Comparison of ENCODE assay signal across 9 cellular contexts in the genomic region with DNA sequence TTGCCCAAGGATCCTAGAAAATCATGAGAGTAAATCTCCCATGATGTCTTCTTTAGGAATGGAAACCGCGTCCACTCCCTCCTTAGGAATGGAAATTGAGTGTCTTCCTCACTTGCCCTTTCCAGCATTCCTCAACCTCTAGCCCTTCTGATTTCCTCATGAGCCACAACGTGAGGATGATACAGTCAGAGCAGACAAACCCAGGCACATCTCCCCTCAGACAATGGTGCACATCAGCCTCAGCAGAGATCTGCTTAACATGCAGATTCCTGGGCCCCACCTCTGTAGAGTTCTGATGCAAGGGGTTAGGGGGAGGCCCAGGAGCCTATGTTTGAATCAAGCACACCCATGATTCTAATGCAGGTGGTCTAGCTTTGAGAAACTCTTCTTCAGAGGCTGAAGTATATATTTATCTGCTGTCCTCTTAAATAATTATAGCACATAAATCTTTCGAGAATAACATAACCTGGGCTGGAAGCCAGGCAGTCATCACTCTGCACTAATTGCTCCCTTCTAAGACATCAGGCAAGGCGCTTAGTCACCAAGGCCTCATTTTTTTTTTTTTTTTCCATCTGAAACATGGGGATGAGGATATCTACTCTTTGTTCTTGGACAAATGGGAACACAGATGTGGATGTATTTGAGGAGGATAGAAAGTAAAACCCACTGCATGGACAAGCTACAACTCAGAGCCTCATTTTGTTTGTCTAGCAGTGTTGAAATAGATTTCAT.
DNase-seq lines count a peak whose midpoint lies in the region; ATAC-seq and TF ChIP-seq lines count a peak whose summit lies in the region.
"Had no signal": no experiment of that assay in that cellular context is flagged by ENCODE, and none has a peak within 500 bp of the region (broad histone marks: within the 10 kb centered on the region; RNA-seq: fewer than 3 reads in every experiment).

No MANE protein-coding gene starts in this region.

- no peak overlapping the region for H3K4ac ChIP-seq in H9 (ENCODE audit: low read depth, low read length)

- H3K56ac ChIP-seq in H9 (ENCODE audit: insufficient read length, low read depth, low read length), result no peak overlapping the region

- no peak overlapping the region for H2AK5ac ChIP-seq in H9 (ENCODE audit: insufficient read length, low read length)

- H3K23me2 ChIP-seq in H9 (ENCODE audit: insufficient read length, low read depth, low read length, poor library complexity, severe bottlenecking), result no peaks in the 10 kb centered on the region

- H3K4me3 Mint-ChIP-seq in H9, result no peak overlapping the region

- H3K4me3 ChIP-seq in retinal pigment epithelial cell (ENCODE audit: low read length), result no peak overlapping the region
- no peak overlapping the region for H3K4me3 ChIP-seq in upper lobe of left lung

- H2BK12ac ChIP-seq in H9 (ENCODE audit: insufficient read length, low read depth, low read length), result no peak overlapping the region

- no peak overlapping the region for H3K23ac ChIP-seq in H9 (ENCODE audit: insufficient read length, low read depth, low read length)

- H3T11ph ChIP-seq in H9 (ENCODE audit: low read length), result no peak overlapping the region

- H4K20me1 ChIP-seq in H9 (ENCODE audit: control insufficient read depth, insufficient read depth, insufficient read length), result no peaks in the 10 kb centered on the region

- H3K9me3 ChIP-seq in H9 (ENCODE audit: control insufficient read depth, low read depth, low read length) (no peaks in the 10 kb centered on the region), upper lobe of left lung (no peaks in the 10 kb centered on the region)

- no peak overlapping the region for H4K8ac ChIP-seq in H9 (replicated peaks; ENCODE audit: insufficient read length, low read depth, low read length)

- no peak overlapping the region for H3K14ac ChIP-seq in H9 (ENCODE audit: insufficient read depth, low read length)

- DNase-seq in H9 (no peak), NOMO-1 treated with DMSO at 0.1 percent for 48 hours (lab: John Stamatoyannopoulos, UW; ENCODE audit: unreplicated experiment) (peak; percentile 27), retinal pigment epithelial cell (ENCODE audit: low read depth) (peak; percentile 71), HK-2 (ENCODE audit: unreplicated experiment) (no peak), upper lobe of left lung (no peak)
- DNase-seq: effector memory CD4-positive, alpha-beta T cell had no signal

- no peak overlapping the region for H4K5ac ChIP-seq in H9 (ENCODE audit: insufficient read length, low read depth, low read length)

- H3K79me2 ChIP-seq in H9 (ENCODE audit: insufficient read depth, low read length), result no peaks in the 10 kb centered on the region

- no peak overlapping the region for H3K9ac ChIP-seq in H9 (ENCODE audit: extremely low read depth, insufficient read length, low read length)

- H3K27ac Mint-ChIP-seq in H9, result peak overlapping the region in 2 of 3 experiments; percentile 13 to 20; a peak in 1 of 7 replicates

- TF ChIP-seq CTCF in H9 (conservative IDR thresholded peaks at IDR 0.05), result no peak
- no peak for TF ChIP-seq CTCF in retinal pigment epithelial cell (conservative IDR thresholded peaks at IDR 0.05; ENCODE audit: low read depth, low read length)
- TF ChIP-seq CTCF in upper lobe of left lung (IDR thresholded peaks at IDR 0.05), result no peak

- no peak overlapping the region for H3K4me2 ChIP-seq in H9 (ENCODE audit: insufficient read depth, insufficient read length, low read length)

- no peak overlapping the region for H2BK20ac ChIP-seq in H9 (ENCODE audit: low read depth, low read length, poor library complexity, severe bottlenecking)

- no peak overlapping the region for H2BK15ac ChIP-seq in H9 (ENCODE audit: low read depth, low read length)

- TF ChIP-seq EP300 in upper lobe of left lung (IDR thresholded peaks at IDR 0.05), result no peak

- no peak for TF ChIP-seq POLR2A in upper lobe of left lung (IDR thresholded peaks at IDR 0.05)

- H3K36me3 ChIP-seq in upper lobe of left lung, result peaks cover 0 to 40% (median 15%) of the 10 kb centered on the region in 4 donors

- H3K18ac ChIP-seq in H9 (ENCODE audit: insufficient read length, low read depth, low read length), result peak overlapping the region; percentile 13

- H3K36me3 Mint-ChIP-seq in H9 (ENCODE audit: insufficient read depth in 1 of 3, low read depth in 3 of 3), result peaks cover 7 to 10% (median 10%) of the 10 kb centered on the region in 3 experiments; a peak in 6 of 7 replicates

- H3K27ac ChIP-seq in H9 (ENCODE audit: insufficient read length, low read depth, low read length) (no peak overlapping the region), upper lobe of left lung (no peak overlapping the region)

- H3K4me1 ChIP-seq in H9 (ENCODE audit: insufficient read depth, low read length) (peaks cover 5% of the 10 kb centered on the region; the same call in 1 of the 2 replicates), upper lobe of left lung (peaks cover 0 to 12% (median 0%) of the 10 kb centered on the region in 4 donors)

- WGBS in H9 (ENCODE audit: extremely low coverage, insufficient read length, low lambda C conversion rate), result no CpG with 5 or more reads among the region's 5 CpGs
- WGBS in upper lobe of left lung, 2 donors, result 66 to 77% methylated on average over 5 of the region's 5 CpGs

- no peaks in the 10 kb centered on the region for H3K79me1 ChIP-seq in H9 (ENCODE audit: insufficient read depth, low read depth, low read length, poor library complexity, severe bottlenecking)

- ATAC-seq in esophagus mucosa (peak; percentile 68), upper lobe of left lung (ENCODE audit: low FRiP score in 2 of 2) (no peak), GM18520 (IDR thresholded peaks at IDR 0.05; ENCODE audit: unreplicated experiment) (no peak), GM21529 (IDR thresholded peaks at IDR 0.05; ENCODE audit: unreplicated experiment) (no peak)

- H2AFZ ChIP-seq in H9 (ENCODE audit: low read length), result no peak overlapping the region

- H3K4me1 Mint-ChIP-seq in H9, result peaks cover 8 to 10% of the 10 kb centered on the region in 2 experiments

- H2BK120ac ChIP-seq in H9 (ENCODE audit: low read depth, low read length, poor library complexity, severe bottlenecking), result no peak overlapping the region

- H3K9me3 Mint-ChIP-seq in H9, result no peaks in the 10 kb centered on the region

- H2BK5ac ChIP-seq in H9 (ENCODE audit: insufficient read length, low read length), result no peak overlapping the region

- H3K27me3 ChIP-seq in H9 (ENCODE audit: insufficient read depth, low read length), result no peaks in the 10 kb centered on the region
- H3K27me3 ChIP-seq in upper lobe of left lung, result no peaks in the 10 kb centered on the region

- H4K91ac ChIP-seq in H9 (ENCODE audit: insufficient read length, low read depth, low read length), result no peak overlapping the region

- no peaks in the 10 kb centered on the region for H3K27me3 Mint-ChIP-seq in H9 (ENCODE audit: low read depth)

Comparison
In these comparisons a context has a peak if more than half of its experiments do, and no peak if none do; other contexts are left out.
1. DNase-seq: peak in NOMO-1 treated with DMSO at 0.1 percent for 48 hours (single experiment) and retinal pigment epithelial cell (single experiment); none in H9 (single experiment), HK-2 (single experiment) and upper lobe of left lung (0 of 2).